ENCODE assay signal across 10 cellular contexts in the genomic region with DNA sequence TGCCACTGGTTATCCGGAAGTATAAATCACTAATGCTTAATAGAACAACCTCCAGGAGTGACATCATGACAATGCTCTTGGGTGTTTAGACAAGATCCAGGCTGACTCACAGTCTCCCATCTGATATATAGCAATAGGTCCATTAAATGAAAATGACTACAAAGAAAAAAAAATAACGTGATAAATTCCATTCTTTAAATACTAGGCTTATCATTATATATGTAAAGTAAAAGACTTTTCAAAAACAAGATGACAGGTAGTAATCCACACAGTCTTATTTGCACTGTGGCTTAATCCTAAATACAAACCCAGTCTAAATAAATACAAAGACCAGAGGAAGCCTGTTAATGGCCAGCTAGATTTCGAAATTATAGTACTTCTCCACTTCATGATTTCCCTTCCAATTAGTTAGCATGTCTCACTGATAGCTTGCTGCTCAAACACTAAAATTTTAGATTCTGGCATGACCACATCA.
DNase-seq lines count a peak whose midpoint lies in the region; ATAC-seq and TF ChIP-seq lines count a peak whose summit lies in the region.
"Had no signal": no experiment of that assay in that cellular context is flagged by ENCODE, and none has a peak within 500 bp of the region (broad histone marks: within the 10 kb centered on the region; RNA-seq: fewer than 3 reads in every experiment).

No MANE protein-coding gene starts in this region.

- H2AFZ ChIP-seq in PC-9, result no peak overlapping the region
- H2AFZ ChIP-seq in OCI-LY7 (ENCODE audit: low read length), result no peak overlapping the region

- H3K4me3 ChIP-seq in AG04450 (ENCODE audit: low read depth, low read length) (no peak overlapping the region), PC-9 (no peak overlapping the region), fibroblast of the aortic adventitia (ENCODE audit: low read depth, low read length) (no peak overlapping the region), OCI-LY7 (ENCODE audit: low read depth, low read length, poor library complexity, severe bottlenecking) (no peak overlapping the region)
- H3K4me3 ChIP-seq: prostate gland had no signal

- CTCF ChIA-PET in AG04450 (lab: Charles Lee) (interaction anchor here (1.4 kb wide), 1 partner anchor 54 kb away, joined by 4 read pairs; no protein-coding TSS in a partner anchor), PC-9 (lab: Charles Lee) (no interaction called here), OCI-LY7 (lab: Charles Lee; ENCODE audit: unreplicated experiment) (no interaction called here)

- no peaks in the 10 kb centered on the region for H3K27me3 Mint-ChIP-seq in HFFc6 (ENCODE audit: insufficient read depth)
- no peaks in the 10 kb centered on the region for H3K27me3 Mint-ChIP-seq in activated T-cell treated with anti-CD3 and anti-CD28 coated beads, Interleukin-2, amount 50 U/mL, for 4 hours (ENCODE audit: low read depth)

- no peaks in the 10 kb centered on the region for H3K9me3 Mint-ChIP-seq in HFFc6
- H3K9me3 Mint-ChIP-seq in activated T-cell treated with anti-CD3 and anti-CD28 coated beads, Interleukin-2, amount 50 U/mL, for 4 hours, result no peaks in the 10 kb centered on the region

- peaks cover 13% of the 10 kb centered on the region for H3K4me1 ChIP-seq in PC-9 (replicated peaks; ENCODE audit: insufficient read depth)
- peaks cover 6% of the 10 kb centered on the region for H3K4me1 ChIP-seq in OCI-LY7 (ENCODE audit: insufficient read depth, low read length, poor library complexity, severe bottlenecking)
- H3K4me1 ChIP-seq: prostate gland had no signal

- intact Hi-C loops in PC-9 (cut with micrococcal nuclease; ENCODE audit: unreplicated experiment) (no loop called here), OCI-LY7 (cut with micrococcal nuclease; ENCODE audit: unreplicated experiment) (no loop called here), sciatic nerve (cut with DNase I) (no loop called here)

- H3K9me3 ChIP-seq in AG04450 (ENCODE audit: control insufficient read depth, insufficient read depth, low read length) (no peaks in the 10 kb centered on the region), PC-9 (ENCODE audit: insufficient read depth, low read depth) (no peaks in the 10 kb centered on the region), OCI-LY7 (ENCODE audit: low read length) (no peaks in the 10 kb centered on the region)
- H3K9me3 ChIP-seq: prostate gland had no signal

- no TSS peak for BruUV-seq in PC-9 (replicated peaks; lab: Mats Ljungman, UMichigan)
- BruUV-seq in OCI-LY7 (replicated peaks; lab: Mats Ljungman, UMichigan), result no TSS peak

- peaks cover 18% of the 10 kb centered on the region for H3K4me1 Mint-ChIP-seq in HFFc6 (ENCODE audit: low read depth)
- H3K4me1 Mint-ChIP-seq in activated T-cell treated with anti-CD3 and anti-CD28 coated beads, Interleukin-2, amount 50 U/mL, for 4 hours (ENCODE audit: low read depth), result no peaks in the 10 kb centered on the region

- no peaks in the 10 kb centered on the region for H4K20me1 ChIP-seq in PC-9 (ENCODE audit: insufficient read depth)
- no peaks in the 10 kb centered on the region for H4K20me1 ChIP-seq in OCI-LY7 (ENCODE audit: insufficient read depth, low read length)

- H3K4me2 ChIP-seq in PC-9 (no peak overlapping the region), OCI-LY7 (ENCODE audit: low read length) (no peak overlapping the region)
- H3K4me2 ChIP-seq: KMS-11 had no signal

- no peaks in the 10 kb centered on the region for H3K79me2 ChIP-seq in PC-9 (ENCODE audit: low read depth)
- H3K79me2 ChIP-seq in OCI-LY7 (ENCODE audit: insufficient read depth, low read depth, low read length), result no peaks in the 10 kb centered on the region

- peak; percentile 55 for DNase-seq in AG04450 (ENCODE audit: low read depth, low spot score)
- DNase-seq in HFFc6, result peak; percentile 73
- peak in 1 of 2 experiments; percentile 84 for DNase-seq in PC-9
- DNase-seq in fibroblast of the aortic adventitia (ENCODE audit: low read depth), result peak; percentile 63
- DNase-seq in activated T-cell treated with anti-CD3 and anti-CD28 coated beads, Interleukin-2, amount 50 U/mL, for 4 hours, result no peak
- DNase-seq in OCI-LY7 (ENCODE audit: low spot score), result no peak
- DNase-seq in sciatic nerve (ENCODE audit: low spot score), result no peak

- H3K9me2 ChIP-seq in PC-9 (ENCODE audit: insufficient read depth) (no peaks in the 10 kb centered on the region), OCI-LY7 (ENCODE audit: insufficient read depth, low read length) (no peaks in the 10 kb centered on the region)

- no peaks in the 10 kb centered on the region for H3K27me3 ChIP-seq in AG04450 (ENCODE audit: control insufficient read depth, insufficient read depth, low read length)
- H3K27me3 ChIP-seq in PC-9 (ENCODE audit: insufficient read depth, low read depth), result no peaks in the 10 kb centered on the region

- H3K36me3 ChIP-seq in PC-9 (ENCODE audit: low read depth), result no peaks in the 10 kb centered on the region
- H3K36me3 ChIP-seq in OCI-LY7 (ENCODE audit: insufficient read depth, low read length), result no peaks in the 10 kb centered on the region
- H3K36me3 ChIP-seq: prostate gland had no signal

- TF ChIP-seq CTCF in AG04450 (IDR thresholded peaks at IDR 0.05; ENCODE audit: low read depth, low read length), result no peak
- TF ChIP-seq CTCF in HFFc6 (IDR thresholded peaks at IDR 0.05), result no peak
- TF ChIP-seq CTCF in PC-9 (conservative IDR thresholded peaks at IDR 0.05), result no peak
- TF ChIP-seq CTCF in fibroblast of the aortic adventitia (IDR thresholded peaks at IDR 0.05; ENCODE audit: insufficient read depth, low read length), result no peak
- no peak for TF ChIP-seq CTCF in OCI-LY7 (conservative IDR thresholded peaks at IDR 0.05; ENCODE audit: low read length)

- H3K4me3 Mint-ChIP-seq in HFFc6, result no peak overlapping the region
- no peak overlapping the region for H3K4me3 Mint-ChIP-seq in activated T-cell treated with anti-CD3 and anti-CD28 coated beads, Interleukin-2, amount 50 U/mL, for 4 hours

- no peaks in the 10 kb centered on the region for H3K36me3 Mint-ChIP-seq in HFFc6 (ENCODE audit: low read depth)
- peaks cover 7% of the 10 kb centered on the region for H3K36me3 Mint-ChIP-seq in activated T-cell treated with anti-CD3 and anti-CD28 coated beads, Interleukin-2, amount 50 U/mL, for 4 hours (ENCODE audit: insufficient read depth)

- ATAC-seq in activated T-cell treated with anti-CD3 and anti-CD28 coated beads, Interleukin-2, amount 50 U/mL, for 4 hours, result no peak
- ATAC-seq in GM21576 (IDR thresholded peaks at IDR 0.05; ENCODE audit: unreplicated experiment) (no peak), sciatic nerve (no peak)

- H3K27ac ChIP-seq in AG04450 (ENCODE audit: low read depth, low read length) (no peak overlapping the region), PC-9 (peak overlapping the region; percentile 5; the same call in 1 of the 2 replicates), OCI-LY7 (ENCODE audit: low read depth, low read length, poor library complexity, severe bottlenecking) (no peak overlapping the region)
- H3K27ac ChIP-seq: KMS-11, prostate gland had no signal

- POLR2A ChIA-PET in AG04450 (lab: Yijun Ruan, JAX), result no interaction called here
- POLR2A ChIA-PET in PC-9 (lab: Charles Lee; ENCODE audit: unreplicated experiment), result interaction anchor here (0.7 kb wide), 1 partner anchor 10 kb away, joined by 4 read pairs; no protein-coding TSS in a partner anchor
- POLR2A ChIA-PET in OCI-LY7 (lab: Charles Lee), result interaction anchor here (0.6 to 0.7 kb wide), 2 partner anchors 18 to 1261 kb away, joined by 3 read pairs; no protein-coding TSS in a partner anchor

- no peaks in the 10 kb centered on the region for H3F3A ChIP-seq in PC-9 (ENCODE audit: insufficient read depth, low read depth)

- peak overlapping the region; percentile 56; the same call in 1 of the 2 replicates for H3K27ac Mint-ChIP-seq in HFFc6

Comparison
In these comparisons a context has a peak if more than half of its experiments do, and no peak if none do; other contexts are left out.
1. DNase-seq: peak in AG04450 (single experiment), HFFc6 (single experiment) and fibroblast of the aortic adventitia (single experiment); none in activated T-cell treated with anti-CD3 and anti-CD28 coated beads, Interleukin-2, amount 50 U/mL, for 4 hours (single experiment), OCI-LY7 (single experiment) and sciatic nerve (single experiment).